In genomic region chr12:48003226-48004038, GRCh38 we compare ENCODE assay signal across 9 cellular contexts. TPM values are rescaled to one million over a fixed set of nuclear protein-coding genes. Genes with fewer than 3 reads are reported as not detected.
DNase-seq lines count a peak whose midpoint lies in the region; ATAC-seq and TF ChIP-seq lines count a peak whose summit lies in the region.
"Had no signal": no experiment of that assay in that cellular context is flagged by ENCODE, and none has a peak within 500 bp of the region (broad histone marks: within the 10 kb centered on the region; RNA-seq: fewer than 3 reads in every experiment).

No MANE protein-coding gene starts in this region.

- H3K27ac Mint-ChIP-seq in activated naive CD8-positive, alpha-beta T cell treated with anti-CD3 and anti-CD28 coated beads, Interleukin-2, amount 50 U/mL, for 24 hours: no peak overlapping the region
- no peak overlapping the region for H3K27ac Mint-ChIP-seq in naive B cell

- POLR2A ChIA-PET in BJ (lab: Charles Lee): no interaction called here

- H3K36me3 Mint-ChIP-seq in activated naive CD8-positive, alpha-beta T cell treated with anti-CD3 and anti-CD28 coated beads, Interleukin-2, amount 50 U/mL, for 24 hours (ENCODE audit: low read depth): no peaks in the 10 kb centered on the region
- no peaks in the 10 kb centered on the region for H3K36me3 Mint-ChIP-seq in naive B cell

- H3K4me1 Mint-ChIP-seq in activated naive CD8-positive, alpha-beta T cell treated with anti-CD3 and anti-CD28 coated beads, Interleukin-2, amount 50 U/mL, for 24 hours: peaks cover 33% of the 10 kb centered on the region
- peaks cover 32 to 39% (median 34%) of the 10 kb centered on the region in 3 donors for H3K4me1 Mint-ChIP-seq in naive B cell

- peaks cover 93% of the 10 kb centered on the region for H3K27me3 Mint-ChIP-seq in activated naive CD8-positive, alpha-beta T cell treated with anti-CD3 and anti-CD28 coated beads, Interleukin-2, amount 50 U/mL, for 24 hours
- peaks cover 90 to 91% (median 91%) of the 10 kb centered on the region in 3 donors for H3K27me3 Mint-ChIP-seq in naive B cell

- CTCF ChIA-PET in BJ (lab: Yijun Ruan, JAX): no interaction called here

- no peak for ATAC-seq in activated naive CD8-positive, alpha-beta T cell treated with anti-CD3 and anti-CD28 coated beads, Interleukin-2, amount 50 U/mL, for 24 hours
- ATAC-seq in naive B cell (ENCODE audit: low read depth in 2 of 2): peak; percentile 20 to 29
- ATAC-seq in GM18517 (IDR thresholded peaks at IDR 0.05; ENCODE audit: unreplicated experiment): no peak

- no peaks in the 10 kb centered on the region for H3K9me3 ChIP-seq in HAP-1

- no peaks in the 10 kb centered on the region for H3K9me3 Mint-ChIP-seq in activated naive CD8-positive, alpha-beta T cell treated with anti-CD3 and anti-CD28 coated beads, Interleukin-2, amount 50 U/mL, for 24 hours
- H3K9me3 Mint-ChIP-seq in naive B cell: no peaks in the 10 kb centered on the region

- peak overlapping the region; percentile 53 for H3K4me3 Mint-ChIP-seq in activated naive CD8-positive, alpha-beta T cell treated with anti-CD3 and anti-CD28 coated beads, Interleukin-2, amount 50 U/mL, for 24 hours
- peak overlapping the region; percentile 59 to 91 (median 85) for H3K4me3 Mint-ChIP-seq in naive B cell

- H3K4me3 ChIP-seq in BJ (ENCODE audit: low read depth, low read length): peak overlapping the region; percentile 20; the same call in 1 of the 2 replicates
- peak overlapping the region; percentile 63 for H3K4me3 ChIP-seq in HAP-1
- H3K4me3 ChIP-seq: PC-9 had no signal

- no peak for TF ChIP-seq CTCF in BJ (IDR thresholded peaks at IDR 0.05; ENCODE audit: insufficient read depth, low read depth, low read length)

- H3K4me1 ChIP-seq in HAP-1: peaks cover 26% of the 10 kb centered on the region

- in situ Hi-C loops in HAP-1 (cut with MboI; ENCODE audit: low sequenced_read_pairs): no loop called here

- peaks cover 48% of the 10 kb centered on the region for H3K27me3 ChIP-seq in BJ (ENCODE audit: control insufficient read depth, insufficient read depth, low read length)
- no peaks in the 10 kb centered on the region for H3K27me3 ChIP-seq in HAP-1 (ENCODE audit: low read depth)

- H3K36me3 ChIP-seq in BJ (ENCODE audit: control insufficient read depth, insufficient read depth, low read length) (no peaks in the 10 kb centered on the region), HAP-1 (replicated peaks) (peaks cover 9% of the 10 kb centered on the region)

- DNase-seq in BJ (ENCODE audit: low read depth): no peak
- DNase-seq in HAP-1 (ENCODE audit: low spot score in 2 of 2): peak; percentile 36 to 66
- no peak for DNase-seq in activated naive CD8-positive, alpha-beta T cell treated with anti-CD3 and anti-CD28 coated beads, Interleukin-2, amount 50 U/mL, for 24 hours
- DNase-seq in naive B cell: no peak
- no peak for DNase-seq in NCI-H2196 treated with DMSO at 0.1 percent for 48 hours (lab: John Stamatoyannopoulos, UW; ENCODE audit: unreplicated experiment)
- DNase-seq in mesenteric fat pad (ENCODE audit: low spot score): no peak
- DNase-seq in glomerular visceral epithelial cell (ENCODE audit: extremely low spot score): no peak
- DNase-seq: PC-9 had no signal

RNA-seq across cellular contexts. Expression of gene COL2A1, which starts 0.8 kb away (rescaled TPM):
- polyA plus RNA-seq in BJ (2011; rRNA removed): not detected in 2 replicates
- polyA minus RNA-seq in BJ (2011; rRNA and poly(A)+ RNA removed): 0.05 TPM in 1 of 2 replicates, not detected in the other
- polyA plus RNA-seq in naive B cell (ENCODE audit: low read depth in 6 of 6): not detected
- not detected for total RNA-seq in mesenteric fat pad
- total RNA-seq: PC-9 had no signal

RNA-seq across cellular contexts. Expression of gene TMEM106C, which starts 40.0 kb away (rescaled TPM):
- polyA plus RNA-seq in BJ (2011; rRNA removed) (188 and 217 TPM in 2 replicates), naive B cell (ENCODE audit: low read depth in 6 of 6) (10 to 100 TPM; 32.6 to 53.0 (median 44.9) TPM)
- 41.0 and 101 TPM in 2 replicates for polyA minus RNA-seq in BJ (2011; rRNA and poly(A)+ RNA removed)
- 34.5 TPM for total RNA-seq in mesenteric fat pad

Comparison
In these comparisons a context has a peak if more than half of its experiments do, and no peak if none do; other contexts are left out.
1. DNase-seq: peak in HAP-1 (2 of 2); none in BJ (single experiment), activated naive CD8-positive, alpha-beta T cell treated with anti-CD3 and anti-CD28 coated beads, Interleukin-2, amount 50 U/mL, for 24 hours (single experiment), naive B cell (single experiment), NCI-H2196 treated with DMSO at 0.1 percent for 48 hours (single experiment), mesenteric fat pad (single experiment) and glomerular visceral epithelial cell (single experiment).
2. ATAC-seq: peak in naive B cell (2 of 2); none in activated naive CD8-positive, alpha-beta T cell treated with anti-CD3 and anti-CD28 coated beads, Interleukin-2, amount 50 U/mL, for 24 hours (single experiment) and GM18517 (single experiment).